In the genomic region with DNA sequence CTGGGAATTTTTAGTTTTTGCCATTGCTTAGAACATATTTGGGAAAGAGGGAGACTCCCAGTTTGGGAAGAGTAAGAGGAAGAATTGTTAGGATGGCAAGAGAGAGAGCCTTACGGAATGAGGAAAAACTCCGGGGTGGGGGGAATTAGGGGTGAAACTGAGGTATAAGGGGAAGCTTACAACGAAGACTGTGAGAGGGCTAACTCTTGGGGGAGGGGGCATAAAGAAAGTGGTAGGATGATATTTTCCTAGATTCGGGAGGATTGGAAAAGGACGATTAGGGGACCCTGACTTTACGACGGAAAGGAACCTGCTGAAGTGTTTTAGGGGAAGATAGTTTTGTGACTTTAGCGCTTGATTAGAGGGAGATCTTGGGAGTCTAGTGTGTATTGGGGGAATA, we compare ENCODE assay signal across 8 cellular contexts. TPM values are rescaled to one million over a fixed set of nuclear protein-coding genes. Genes with fewer than 3 reads are reported as not detected.
A peak's percentile ranks its signal among the peaks of the same experiment; 100 is the strongest.
DNase-seq lines count a peak whose midpoint lies in the region; ATAC-seq lines count a peak whose summit lies in the region.

No MANE protein-coding gene starts in this region.

- H3K4me3 Mint-ChIP-seq in activated T-cell treated with anti-CD3 and anti-CD28 coated beads, Interleukin-2, amount 50 U/mL, for 24 hours: peak overlapping the region; percentile 92
- peak overlapping the region; percentile 96 for H3K4me3 Mint-ChIP-seq in activated naive CD8-positive, alpha-beta T cell treated with anti-CD3 and anti-CD28 coated beads, Interleukin-2, amount 50 U/mL, for 24 hours

- peaks cover 23% of the 10 kb centered on the region for H3K4me1 Mint-ChIP-seq in activated T-cell treated with anti-CD3 and anti-CD28 coated beads, Interleukin-2, amount 50 U/mL, for 24 hours (ENCODE audit: low read depth)
- peaks cover 34% of the 10 kb centered on the region for H3K4me1 Mint-ChIP-seq in activated naive CD8-positive, alpha-beta T cell treated with anti-CD3 and anti-CD28 coated beads, Interleukin-2, amount 50 U/mL, for 24 hours

- no peaks in the 10 kb centered on the region for H3K4me1 ChIP-seq in thymus (ENCODE audit: control insufficient read depth, insufficient read depth, low read length)

- H3K27me3 ChIP-seq in thymus (ENCODE audit: control insufficient read depth, insufficient read depth): no peaks in the 10 kb centered on the region

- H3K36me3 ChIP-seq in thymus (ENCODE audit: control insufficient read depth, insufficient read depth): no peaks in the 10 kb centered on the region

- H3K9me3 Mint-ChIP-seq in activated T-cell treated with anti-CD3 and anti-CD28 coated beads, Interleukin-2, amount 50 U/mL, for 24 hours: no peaks in the 10 kb centered on the region
- no peaks in the 10 kb centered on the region for H3K9me3 Mint-ChIP-seq in activated naive CD8-positive, alpha-beta T cell treated with anti-CD3 and anti-CD28 coated beads, Interleukin-2, amount 50 U/mL, for 24 hours

- WGBS in thymus: under 1% methylated on average over 8 of the region's 8 CpGs

- no peak for ATAC-seq in activated naive CD8-positive, alpha-beta T cell treated with anti-CD3 and anti-CD28 coated beads, Interleukin-2, amount 50 U/mL, for 24 hours
- no peak for ATAC-seq in GM21717 (IDR thresholded peaks at IDR 0.05; ENCODE audit: unreplicated experiment)
- no peak for ATAC-seq in GM19397 (IDR thresholded peaks at IDR 0.05; ENCODE audit: unreplicated experiment)

- H3K27me3 Mint-ChIP-seq in activated T-cell treated with anti-CD3 and anti-CD28 coated beads, Interleukin-2, amount 50 U/mL, for 24 hours: peaks cover 8% of the 10 kb centered on the region
- H3K27me3 Mint-ChIP-seq in activated naive CD8-positive, alpha-beta T cell treated with anti-CD3 and anti-CD28 coated beads, Interleukin-2, amount 50 U/mL, for 24 hours: no peaks in the 10 kb centered on the region

- peak overlapping the region; percentile 75 for H3K4me3 ChIP-seq in thymus (ENCODE audit: low read length)

- DNase-seq in activated T-cell treated with anti-CD3 and anti-CD28 coated beads, Interleukin-2, amount 50 U/mL, for 24 hours: no peak
- DNase-seq in activated T-cell treated with anti-CD3 and anti-CD28 coated beads for 4 hours: no peak
- no peak for DNase-seq in activated naive CD8-positive, alpha-beta T cell treated with anti-CD3 and anti-CD28 coated beads, Interleukin-2, amount 50 U/mL, for 24 hours
- DNase-seq in left kidney (ENCODE audit: low read depth, low spot score): peak; percentile 9
- no peak for DNase-seq in hippocampal formation (lab: John Stamatoyannopoulos, UW)

- H3K27ac Mint-ChIP-seq in activated T-cell treated with anti-CD3 and anti-CD28 coated beads, Interleukin-2, amount 50 U/mL, for 24 hours: peak overlapping the region; percentile 98
- H3K27ac Mint-ChIP-seq in activated naive CD8-positive, alpha-beta T cell treated with anti-CD3 and anti-CD28 coated beads, Interleukin-2, amount 50 U/mL, for 24 hours: peak overlapping the region; percentile 98

- H3K9me3 ChIP-seq in thymus (ENCODE audit: control insufficient read depth): no peaks in the 10 kb centered on the region

- peaks cover 24% of the 10 kb centered on the region for H3K36me3 Mint-ChIP-seq in activated T-cell treated with anti-CD3 and anti-CD28 coated beads, Interleukin-2, amount 50 U/mL, for 24 hours (ENCODE audit: low read depth)
- peaks cover 16% of the 10 kb centered on the region for H3K36me3 Mint-ChIP-seq in activated naive CD8-positive, alpha-beta T cell treated with anti-CD3 and anti-CD28 coated beads, Interleukin-2, amount 50 U/mL, for 24 hours (ENCODE audit: low read depth)

- H3K27ac ChIP-seq in thymus (ENCODE audit: low read depth): peak overlapping the region; percentile 94

RNA-seq across cellular contexts. Expression of a gene that starts 0.6 kb away (rescaled TPM):
- polyA plus RNA-seq in thymus: 14.3 TPM
